ENCODE assay signal across 29 cellular contexts in the genomic region with DNA sequence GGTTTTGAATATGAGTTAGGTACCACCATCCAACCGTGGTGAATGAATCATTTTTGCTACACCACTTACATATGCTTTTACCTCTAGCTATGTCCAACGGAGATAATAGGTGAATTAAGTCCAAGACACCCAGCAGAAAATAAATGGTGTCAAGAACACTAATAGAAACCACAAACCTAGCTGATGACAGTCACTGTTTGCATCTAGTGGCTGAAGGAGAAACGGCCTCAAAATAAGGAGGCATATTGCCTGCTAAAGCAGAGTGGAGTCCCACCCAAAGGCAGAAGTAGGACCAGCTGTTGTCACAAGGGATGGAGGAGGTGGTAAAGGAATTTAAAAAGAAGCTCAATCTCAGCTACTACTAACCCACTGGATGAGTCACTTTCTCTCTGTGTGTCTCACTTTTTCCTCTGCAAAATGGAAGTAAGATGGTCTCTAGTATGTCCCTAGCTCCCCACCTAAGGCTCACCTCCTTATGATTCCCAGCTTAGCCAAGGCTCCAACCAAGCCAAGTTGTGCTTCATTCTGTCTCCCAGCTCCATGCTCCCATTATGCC.
DNase-seq lines count a peak whose midpoint lies in the region; ATAC-seq lines count a peak whose summit lies in the region.
"Had no signal": no experiment of that assay in that cellular context is flagged by ENCODE, and none has a peak within 500 bp of the region (broad histone marks: within the 10 kb centered on the region; RNA-seq: fewer than 3 reads in every experiment).

No MANE protein-coding gene starts in this region.

- H3K9me3 ChIP-seq in GM23248 (ENCODE audit: low read depth) (no peaks in the 10 kb centered on the region), adipocyte (ENCODE audit: control insufficient read depth, low read length) (no peaks in the 10 kb centered on the region), mesenchymal stem cell (ENCODE audit: control insufficient read depth, low read length) (no peaks in the 10 kb centered on the region)
- H3K9me3 ChIP-seq: BLaER1, colonic mucosa, HAP-1, right atrium auricular region, uterus had no signal

- H3K27me3 Mint-ChIP-seq in activated CD8-positive, alpha-beta T cell treated with anti-CD3 and anti-CD28 coated beads, Interleukin-2, amount 10 ng/mL, durations not matched to agents 7 days and 5 days (ENCODE audit: low read depth) = no peaks in the 10 kb centered on the region
- no peaks in the 10 kb centered on the region for H3K27me3 Mint-ChIP-seq in stimulated activated naive B cell treated with anti-CD40 and anti-IgM and Interleukin-4, amounts not matched to agents 10 μg/mL and 1 μg/mL and 100 μg/mL, for 72 hours
- H3K27me3 Mint-ChIP-seq: activated naive CD8-positive, alpha-beta T cell treated with anti-CD3 and anti-CD28 coated beads, Interleukin-2, amount 50 U/mL, for 24 hours had no signal

- no peaks in the 10 kb centered on the region for H3K4me1 Mint-ChIP-seq in activated CD8-positive, alpha-beta T cell treated with anti-CD3 and anti-CD28 coated beads, Interleukin-2, amount 10 ng/mL, durations not matched to agents 7 days and 5 days (ENCODE audit: low read depth)
- no peaks in the 10 kb centered on the region for H3K4me1 Mint-ChIP-seq in stimulated activated naive B cell treated with anti-CD40 and anti-IgM and Interleukin-4, amounts not matched to agents 10 μg/mL and 1 μg/mL and 100 μg/mL, for 72 hours
- H3K4me1 Mint-ChIP-seq: activated naive CD8-positive, alpha-beta T cell treated with anti-CD3 and anti-CD28 coated beads, Interleukin-2, amount 50 U/mL, for 24 hours had no signal

- H2AK5ac ChIP-seq in mesenchymal stem cell (ENCODE audit: low read length, severe bottlenecking) = no peak overlapping the region

- H2BK120ac ChIP-seq in mesenchymal stem cell (ENCODE audit: low read depth, low read length) = no peak overlapping the region

- H3K9ac ChIP-seq in GM23248 (no peak overlapping the region), adipocyte (ENCODE audit: low read length) (no peak overlapping the region), mesenchymal stem cell (ENCODE audit: low read length) (no peak overlapping the region)
- H3K9ac ChIP-seq: BLaER1 had no signal

- H3K4me1 ChIP-seq in GM23248 (ENCODE audit: insufficient read depth) (peaks cover 4% of the 10 kb centered on the region; the same call in 1 of the 2 replicates), adipocyte (ENCODE audit: control insufficient read depth, insufficient read depth, low read length) (no peaks in the 10 kb centered on the region), mesenchymal stem cell (ENCODE audit: control insufficient read depth, insufficient read depth, low read depth, low read length) (no peaks in the 10 kb centered on the region)
- H3K4me1 ChIP-seq: BLaER1, colonic mucosa, HAP-1, right atrium auricular region, uterus had no signal

- no peak overlapping the region for H3K4ac ChIP-seq in mesenchymal stem cell (ENCODE audit: low read depth in 1 of 2, low read length in 2 of 2)

- H3K23ac ChIP-seq in mesenchymal stem cell (ENCODE audit: low read length in 2 of 2) = no peak overlapping the region

- H3K27ac ChIP-seq in GM23248 (no peak overlapping the region), mesenchymal stem cell (ENCODE audit: low read length, poor library complexity, severe bottlenecking) (no peak overlapping the region)
- H3K27ac ChIP-seq: BLaER1, colonic mucosa, epithelial cell of prostate, right atrium auricular region, uterus had no signal

- H3K36me3 ChIP-seq in GM23248 (ENCODE audit: low read depth) (no peaks in the 10 kb centered on the region), adipocyte (ENCODE audit: control insufficient read depth, insufficient read depth, low read length, severe bottlenecking) (no peaks in the 10 kb centered on the region), mesenchymal stem cell (ENCODE audit: control insufficient read depth in 1 of 2, insufficient read depth in 2 of 2, low read depth in 1 of 2, low read length in 2 of 2) (no peaks in the 10 kb centered on the region)
- H3K36me3 ChIP-seq: BLaER1, colonic mucosa, HAP-1, right atrium auricular region, uterus had no signal

- H3K27me3 ChIP-seq in GM23248 (replicated peaks; ENCODE audit: insufficient read depth) (no peaks in the 10 kb centered on the region), adipocyte (replicated peaks; ENCODE audit: control insufficient read depth, insufficient read depth, low read length) (no peaks in the 10 kb centered on the region), mesenchymal stem cell (ENCODE audit: control insufficient read depth in 1 of 2, insufficient read depth in 1 of 2, low read length in 2 of 2) (no peaks in the 10 kb centered on the region)
- H3K27me3 ChIP-seq: BLaER1, colonic mucosa, right atrium auricular region, uterus had no signal

- no peaks in the 10 kb centered on the region for H3K36me3 Mint-ChIP-seq in activated CD8-positive, alpha-beta T cell treated with anti-CD3 and anti-CD28 coated beads, Interleukin-2, amount 10 ng/mL, durations not matched to agents 7 days and 5 days (ENCODE audit: low read depth)
- H3K36me3 Mint-ChIP-seq in stimulated activated naive B cell treated with anti-CD40 and anti-IgM and Interleukin-4, amounts not matched to agents 10 μg/mL and 1 μg/mL and 100 μg/mL, for 72 hours = no peaks in the 10 kb centered on the region

- H4K20me1 ChIP-seq in GM23248 (ENCODE audit: insufficient read depth) = no peaks in the 10 kb centered on the region
- H4K20me1 ChIP-seq: BLaER1 had no signal

- POLR2A ChIA-PET in activated CD8-positive, alpha-beta T cell treated with anti-CD3 and anti-CD28 coated beads, Interleukin-2, amount 10 ng/mL, durations not matched to agents 7 days and 5 days (lab: Charles Lee) = no interaction called here

- no peak overlapping the region for H2BK15ac ChIP-seq in mesenchymal stem cell (ENCODE audit: low read depth, poor library complexity, severe bottlenecking)

- no peak overlapping the region for H3K4me3 ChIP-seq in GM23248
- H3K4me3 ChIP-seq in adipocyte (ENCODE audit: low read length) = no peak overlapping the region
- H3K4me3 ChIP-seq in mesenchymal stem cell (ENCODE audit: insufficient read depth in 1 of 2, low read depth in 1 of 2, low read length in 2 of 2) = no peak overlapping the region
- H3K4me3 ChIP-seq: BLaER1, colonic mucosa, HAP-1, lung, right atrium auricular region, uterus had no signal

- no peak overlapping the region for H3K27ac Mint-ChIP-seq in activated CD8-positive, alpha-beta T cell treated with anti-CD3 and anti-CD28 coated beads, Interleukin-2, amount 10 ng/mL, durations not matched to agents 7 days and 5 days
- no peak overlapping the region for H3K27ac Mint-ChIP-seq in stimulated activated naive B cell treated with anti-CD40 and anti-IgM and Interleukin-4, amounts not matched to agents 10 μg/mL and 1 μg/mL and 100 μg/mL, for 72 hours
- H3K27ac Mint-ChIP-seq: activated naive CD8-positive, alpha-beta T cell treated with anti-CD3 and anti-CD28 coated beads, Interleukin-2, amount 50 U/mL, for 24 hours; T-helper 2 cell treated with Interferon-gamma antibody and Interleukin-4, amounts not matched to agents 5 μg/mL and 100 μg/mL, for 36 hours had no signal

- H2AFZ ChIP-seq in GM23248 (no peak overlapping the region), mesenchymal stem cell (ENCODE audit: low read depth, low read length) (no peak overlapping the region)

- H3K4me2 ChIP-seq in GM23248 (ENCODE audit: unreplicated experiment) (no peak overlapping the region), mesenchymal stem cell (ENCODE audit: low read length, poor library complexity, severe bottlenecking) (no peak overlapping the region)
- H3K4me2 ChIP-seq: BLaER1 had no signal

- H3K9me2 ChIP-seq in GM23248 (ENCODE audit: insufficient read depth) = no peaks in the 10 kb centered on the region

- no peak overlapping the region for H3K18ac ChIP-seq in mesenchymal stem cell (ENCODE audit: low read depth in 1 of 2, low read length in 2 of 2)

- in situ Hi-C loops in GM23248 (cut with MboI) = no loop called here

- no peak for ATAC-seq in HG03469 (IDR thresholded peaks at IDR 0.05; ENCODE audit: unreplicated experiment)
- no peak for ATAC-seq in activated CD8-positive, alpha-beta T cell treated with anti-CD3 and anti-CD28 coated beads, Interleukin-2, amount 10 ng/mL, durations not matched to agents 7 days and 5 days
- ATAC-seq in stimulated activated naive B cell treated with anti-CD40 and anti-IgM and Interleukin-4, amounts not matched to agents 10 μg/mL and 1 μg/mL and 100 μg/mL, for 72 hours (replicated peaks) = no peak
- ATAC-seq: activated naive CD8-positive, alpha-beta T cell treated with anti-CD3 and anti-CD28 coated beads, Interleukin-2, amount 50 U/mL, for 24 hours had no signal

- no peak overlapping the region for H4K91ac ChIP-seq in mesenchymal stem cell (ENCODE audit: low read length)

- no peaks in the 10 kb centered on the region for H3K79me1 ChIP-seq in mesenchymal stem cell (replicated peaks; ENCODE audit: low read length, poor library complexity, severe bottlenecking)

- CTCF ChIA-PET in activated CD8-positive, alpha-beta T cell treated with anti-CD3 and anti-CD28 coated beads, Interleukin-2, amount 10 ng/mL, durations not matched to agents 7 days and 5 days (lab: Charles Lee) = no interaction called here

- H3K9me3 Mint-ChIP-seq in activated CD8-positive, alpha-beta T cell treated with anti-CD3 and anti-CD28 coated beads, Interleukin-2, amount 10 ng/mL, durations not matched to agents 7 days and 5 days (ENCODE audit: insufficient read depth) = no peaks in the 10 kb centered on the region
- no peaks in the 10 kb centered on the region for H3K9me3 Mint-ChIP-seq in stimulated activated naive B cell treated with anti-CD40 and anti-IgM and Interleukin-4, amounts not matched to agents 10 μg/mL and 1 μg/mL and 100 μg/mL, for 72 hours
- H3K9me3 Mint-ChIP-seq: activated naive CD8-positive, alpha-beta T cell treated with anti-CD3 and anti-CD28 coated beads, Interleukin-2, amount 50 U/mL, for 24 hours; neural crest cell; T-helper 2 cell treated with Interferon-gamma antibody and Interleukin-4, amounts not matched to agents 5 μg/mL and 100 μg/mL, for 36 hours had no signal

- H4K8ac ChIP-seq in mesenchymal stem cell (ENCODE audit: low read length) = no peak overlapping the region

- no peak overlapping the region for H2BK12ac ChIP-seq in mesenchymal stem cell (ENCODE audit: low read length in 2 of 2)

- no peak overlapping the region for H3K4me3 Mint-ChIP-seq in activated CD8-positive, alpha-beta T cell treated with anti-CD3 and anti-CD28 coated beads, Interleukin-2, amount 10 ng/mL, durations not matched to agents 7 days and 5 days
- H3K4me3 Mint-ChIP-seq in stimulated activated naive B cell treated with anti-CD40 and anti-IgM and Interleukin-4, amounts not matched to agents 10 μg/mL and 1 μg/mL and 100 μg/mL, for 72 hours = no peak overlapping the region
- H3K4me3 Mint-ChIP-seq: activated naive CD8-positive, alpha-beta T cell treated with anti-CD3 and anti-CD28 coated beads, Interleukin-2, amount 50 U/mL, for 24 hours; neural crest cell; T-helper 2 cell treated with Interferon-gamma antibody and Interleukin-4, amounts not matched to agents 5 μg/mL and 100 μg/mL, for 36 hours had no signal

- H3K14ac ChIP-seq in mesenchymal stem cell (ENCODE audit: low read length in 2 of 2) = no peak overlapping the region

- DNase-seq in A172 (ENCODE audit: low spot score) (peak; percentile 23), GM23248 (peak; percentile 66), adipocyte (ENCODE audit: low read depth) (peak; percentile 9), mesenchymal stem cell (peak; percentile 42), cerebellar nuclear complex (lab: John Stamatoyannopoulos, UW) (no peak)
- DNase-seq in activated CD8-positive, alpha-beta T cell treated with anti-CD3 and anti-CD28 coated beads, Interleukin-2, amount 10 ng/mL, durations not matched to agents 7 days and 5 days = no peak
- DNase-seq in stimulated activated naive B cell treated with anti-CD40 and anti-IgM and Interleukin-4, amounts not matched to agents 10 μg/mL and 1 μg/mL and 100 μg/mL, for 72 hours = no peak
- DNase-seq: activated CD4-positive, alpha-beta T cell treated with anti-CD3 and anti-CD28 coated beads for 4 hours; activated CD8-positive, alpha-beta memory T cell treated with anti-CD3 and anti-CD28 coated beads for 24 hours; activated gamma-delta T cell; activated naive CD8-positive, alpha-beta T cell treated with anti-CD3 and anti-CD28 coated beads, Interleukin-2, amount 50 U/mL, for 24 hours; colonic mucosa; effector CD8-positive, alpha-beta T cell; GF-D8; NCI-H1048; NCI-H1694 treated with DMSO at 0.1 percent for 48 hours; NCI-H510A; Right ventricle myocardium superior; stimulated activated CD4-positive, alpha-beta T cell treated with anti-CD3 and anti-CD28 coated beads, Interleukin-4, amount 100 ng/mL, for 1 hour; substantia nigra; uterus had no signal

- no peaks in the 10 kb centered on the region for H3F3A ChIP-seq in GM23248 (ENCODE audit: insufficient read depth)

- no peak overlapping the region for H2BK5ac ChIP-seq in mesenchymal stem cell (ENCODE audit: low read depth, low read length, poor library complexity, severe bottlenecking)

- WGBS in GM23248 (ENCODE audit: low coverage in 1 of 2, low lambda C conversion rate in 2 of 2, missing lambda C conversion rate in 2 of 2), 2 experiments = 34 to 48% methylated on average over 3 of the region's 3 CpGs
- WGBS in mesenchymal stem cell = 87% methylated on average over 3 of the region's 3 CpGs

- H3K79me2 ChIP-seq in GM23248 (ENCODE audit: insufficient read depth) = no peaks in the 10 kb centered on the region

Comparison
In these comparisons a context has a peak if more than half of its experiments do, and no peak if none do; other contexts are left out.
1. DNase-seq: peak in A172 (single experiment), GM23248 (single experiment), adipocyte (single experiment) and mesenchymal stem cell (single experiment); none in cerebellar nuclear complex (0 of 2), activated CD8-positive, alpha-beta T cell treated with anti-CD3 and anti-CD28 coated beads, Interleukin-2, amount 10 ng/mL, durations not matched to agents 7 days and 5 days (single experiment) and stimulated activated naive B cell treated with anti-CD40 and anti-IgM and Interleukin-4, amounts not matched to agents 10 μg/mL and 1 μg/mL and 100 μg/mL, for 72 hours (single experiment).